Comparison of ENCODE assay signal across 18 cellular contexts in genomic region chr12:25056486-25057130, GRCh38.
DNase-seq lines count a peak whose midpoint lies in the region; ATAC-seq, FAIRE-seq and TF ChIP-seq lines count a peak whose summit lies in the region.
"Had no signal": no experiment of that assay in that cellular context is flagged by ENCODE, and none has a peak within 500 bp of the region (broad histone marks: within the 10 kb centered on the region; RNA-seq: fewer than 3 reads in every experiment).

No MANE protein-coding gene starts in this region.

- H3K27me3 Mint-ChIP-seq in CD8-positive, alpha-beta T cell (ENCODE audit: low read depth) = no peaks in the 10 kb centered on the region

- no peak for TF ChIP-seq CTCF in CD8-positive, alpha-beta T cell (IDR thresholded peaks at IDR 0.05)
- TF ChIP-seq CTCF in OCI-LY7 (conservative IDR thresholded peaks at IDR 0.05; ENCODE audit: low read length) (no peak), foreskin keratinocyte (conservative IDR thresholded peaks at IDR 0.05) (no peak)

- H3K4me1 Mint-ChIP-seq in CD8-positive, alpha-beta T cell (ENCODE audit: low read depth) = peaks cover 63% of the 10 kb centered on the region

- no peaks in the 10 kb centered on the region for H3K27me3 ChIP-seq in CD8-positive, alpha-beta T cell (ENCODE audit: insufficient read depth, low read length)
- H3K27me3 ChIP-seq in foreskin keratinocyte = no peaks in the 10 kb centered on the region
- H3K27me3 ChIP-seq: heart left ventricle had no signal

- H3K79me2 ChIP-seq in OCI-LY7 (ENCODE audit: insufficient read depth, low read depth, low read length) = peaks cover 98% of the 10 kb centered on the region

- H3K9me3 ChIP-seq in CD8-positive, alpha-beta T cell (ENCODE audit: low read length) = no peaks in the 10 kb centered on the region
- H3K9me3 ChIP-seq in OCI-LY7 (ENCODE audit: low read length) = 0 out of 2 replicates have a peak, but pooled peaks cover 4% of the 10 kb centered on the region
- H3K9me3 ChIP-seq: heart left ventricle had no signal

- TSS peak; percentile 60 for BruUV-seq in OCI-LY7 (replicated peaks; lab: Mats Ljungman, UMichigan)

- H3K4me2 ChIP-seq in OCI-LY7 (ENCODE audit: low read length) = peak overlapping the region; percentile 81

- CTCF ChIA-PET in CD8-positive, alpha-beta T cell (lab: Charles Lee) = no interaction called here
- CTCF ChIA-PET in OCI-LY7 (lab: Charles Lee; ENCODE audit: unreplicated experiment) = interaction anchor here (0.6 to 2.8 kb wide), 3 partner anchors 38 to 64 kb away, joined by 3 to 12 read pairs (median 6); no protein-coding TSS in a partner anchor

- intact Hi-C loops in CD8-positive, alpha-beta T cell (cut with DNase I, micrococcal nuclease) = loop anchor here (5.0 to 10.0 kb wide), 8 partner anchors 34 to 1958 kb away; partner anchors contain the start of genes ITPR2 (in 2 of the 2), BHLHE41 (in 1 of the 2) and TM7SF3 (in 1 of the 2)
- intact Hi-C loops in OCI-LY7 (cut with micrococcal nuclease; ENCODE audit: unreplicated experiment) = loop anchor here (5.0 kb wide), 1 partner anchor 109 kb away; the partner anchor contains the start of gene BCAT1

- peak overlapping the region; percentile 30 for H3K4me3 ChIP-seq in CD8-positive, alpha-beta T cell (ENCODE audit: low read depth, low read length)
- peak overlapping the region; percentile 90 for H3K4me3 ChIP-seq in OCI-LY7 (ENCODE audit: low read depth, low read length, poor library complexity, severe bottlenecking)
- H3K4me3 ChIP-seq: heart left ventricle, lung had no signal

- peaks cover 15% of the 10 kb centered on the region for H3K36me3 Mint-ChIP-seq in CD8-positive, alpha-beta T cell

- DNase-seq in CD8-positive, alpha-beta T cell = no peak
- DNase-seq in OCI-LY7 (ENCODE audit: low spot score) = peak; percentile 72
- peak; percentile 37 to 54 for DNase-seq in foreskin keratinocyte
- DNase-seq in NCI-H510A (lab: John Stamatoyannopoulos, UW) = no peak
- DNase-seq in urothelium cell line (ENCODE audit: low spot score) = no peak
- DNase-seq in SIG-M5 treated with dmso at 0.1 percent for 504 hours (lab: John Stamatoyannopoulos, UW; ENCODE audit: unreplicated experiment) = no peak
- no peak for DNase-seq in putamen (ENCODE audit: low spot score)
- DNase-seq: activated CD4-positive, alpha-beta T cell treated with anti-CD3 and anti-CD28 coated beads, Interleukin-2, amount 50 U/mL, for 1 hour; amygdala; endodermal cell; heart left ventricle; MV-4-11; stimulated activated CD4-positive, alpha-beta T cell treated with anti-CD3 and anti-CD28 coated beads, Interleukin-1b, Interleukin-23, amount 100 ng/mL, for 48 hours; stimulated activated naive CD4-positive, alpha-beta T cell treated with Interleukin-2 at 50 U/mL for 16 hours had no signal

- in situ Hi-C loops in GM18951 (cut with MboI; ENCODE audit: low sequenced_read_pairs, unreplicated experiment) = loop anchor here (10.0 kb wide), 1 partner anchor 52 kb away; no protein-coding TSS in a partner anchor

- peak; percentile 23 for TF ChIP-seq POLR2A in GM18951 (IDR thresholded peaks at IDR 0.05; ENCODE audit: extremely low read depth, insufficient read depth, insufficient read length)

- no peak overlapping the region for H2AFZ ChIP-seq in OCI-LY7 (ENCODE audit: low read length)

- peak overlapping the region; percentile 86 for H3K4me3 Mint-ChIP-seq in CD8-positive, alpha-beta T cell
- H3K4me3 Mint-ChIP-seq: endodermal cell had no signal

- POLR2A ChIA-PET in CD8-positive, alpha-beta T cell (lab: Charles Lee) = interaction anchor here (0.8 kb wide), 1 partner anchor 34 kb away, joined by 3 read pairs; no protein-coding TSS in a partner anchor
- POLR2A ChIA-PET in OCI-LY7 (lab: Charles Lee) = interaction anchor here (0.5 to 13.9 kb wide), 11 partner anchors 22 to 194 kb away, joined by 3 to 911 read pairs (median 5); partner anchors contain the start of genes BCAT1 and KRAS

- no peak overlapping the region for H3K27ac ChIP-seq in CD8-positive, alpha-beta T cell (ENCODE audit: low read depth, low read length)
- peak overlapping the region; percentile 94 for H3K27ac ChIP-seq in OCI-LY7 (ENCODE audit: low read depth, low read length, poor library complexity, severe bottlenecking)
- H3K27ac ChIP-seq in foreskin keratinocyte = peak overlapping the region; percentile 83
- H3K27ac ChIP-seq: heart left ventricle, HL-60 had no signal

- no peaks in the 10 kb centered on the region for H3K9me2 ChIP-seq in OCI-LY7 (ENCODE audit: insufficient read depth, low read length)

- peaks cover 42% of the 10 kb centered on the region for H3K4me1 ChIP-seq in CD8-positive, alpha-beta T cell (ENCODE audit: insufficient read depth, low read length)
- H3K4me1 ChIP-seq in OCI-LY7 (ENCODE audit: insufficient read depth, low read length, poor library complexity, severe bottlenecking) (peaks cover 45% of the 10 kb centered on the region), foreskin keratinocyte (peaks cover 36% of the 10 kb centered on the region)

- no peaks in the 10 kb centered on the region for H3K9me3 Mint-ChIP-seq in CD8-positive, alpha-beta T cell
- H3K9me3 Mint-ChIP-seq: endodermal cell had no signal

- H4K20me1 ChIP-seq in OCI-LY7 (ENCODE audit: insufficient read depth, low read length) = peaks cover 32% of the 10 kb centered on the region

- no peak for ATAC-seq in CD8-positive, alpha-beta T cell
- ATAC-seq in foreskin keratinocyte = peak; percentile 47
- ATAC-seq: heart left ventricle, SK-N-SH treated with all-trans-retinoic acid at 6 μM for 48 hours had no signal

- peak overlapping the region; percentile 91 for H3K27ac Mint-ChIP-seq in CD8-positive, alpha-beta T cell
- H3K27ac Mint-ChIP-seq: endodermal cell had no signal

- FAIRE-seq in urothelium cell line (lab: Jason Lieb, UNC) = no peak

- H3K36me3 ChIP-seq in CD8-positive, alpha-beta T cell (ENCODE audit: insufficient read depth, low read length) = no peaks in the 10 kb centered on the region
- peaks cover 90% of the 10 kb centered on the region for H3K36me3 ChIP-seq in OCI-LY7 (ENCODE audit: insufficient read depth, low read length)
- H3K36me3 ChIP-seq: heart left ventricle had no signal

Comparison
In these comparisons a context has a peak if more than half of its experiments do, and no peak if none do; other contexts are left out.
1. DNase-seq: peak in OCI-LY7 (single experiment) and foreskin keratinocyte (2 of 2); none in CD8-positive, alpha-beta T cell (0 of 7), NCI-H510A (single experiment), urothelium cell line (single experiment), SIG-M5 treated with dmso at 0.1 percent for 504 hours (single experiment) and putamen (single experiment).